ENCODE assay signal across 2 cellular contexts in genomic region chr13:98429977-98430785, GRCh38.
TF ChIP-seq lines count a peak whose summit lies in the region.

No MANE protein-coding gene starts in this region.

TF ChIP-seq in IMR-90, 13 proteins besides CTCF, POLR2A, EP300 and RAD21:
- no peak for TF ChIP-seq RCOR1 (IDR thresholded peaks at IDR 0.05; ENCODE audit: insufficient replicate concordance, low read length)
- TF ChIP-seq FOS (IDR thresholded peaks at IDR 0.05; ENCODE audit: low read depth, low read length): no peak
- no peak for TF ChIP-seq NFE2L2 (IDR thresholded peaks at IDR 0.05; ENCODE audit: low read depth, low read length)
- no peak for TF ChIP-seq CEBPB (IDR thresholded peaks at IDR 0.05; ENCODE audit: low read depth, low read length)
- TF ChIP-seq BHLHE40 (IDR thresholded peaks at IDR 0.05; ENCODE audit: low read depth, low read length): no peak
- TF ChIP-seq MAZ (IDR thresholded peaks at IDR 0.05; ENCODE audit: borderline replicate concordance, low read depth, low read length): no peak
- TF ChIP-seq RFX5 (IDR thresholded peaks at IDR 0.05; ENCODE audit: low read depth, low read length): no peak
- no peak for TF ChIP-seq MXI1 (IDR thresholded peaks at IDR 0.05; ENCODE audit: borderline replicate concordance, low read depth, low read length)
- TF ChIP-seq, protein P1, sequence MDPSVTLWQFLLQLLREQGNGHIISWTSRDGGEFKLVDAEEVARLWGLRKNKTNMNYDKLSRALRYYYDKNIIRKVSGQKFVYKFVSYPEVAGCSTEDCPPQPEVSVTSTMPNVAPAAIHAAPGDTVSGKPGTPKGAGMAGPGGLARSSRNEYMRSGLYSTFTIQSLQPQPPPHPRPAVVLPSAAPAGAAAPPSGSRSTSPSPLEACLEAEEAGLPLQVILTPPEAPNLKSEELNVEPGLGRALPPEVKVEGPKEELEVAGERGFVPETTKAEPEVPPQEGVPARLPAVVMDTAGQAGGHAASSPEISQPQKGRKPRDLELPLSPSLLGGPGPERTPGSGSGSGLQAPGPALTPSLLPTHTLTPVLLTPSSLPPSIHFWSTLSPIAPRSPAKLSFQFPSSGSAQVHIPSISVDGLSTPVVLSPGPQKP (IDR thresholded peaks at IDR 0.05; ENCODE audit: borderline replicate concordance, low read depth, low read length): no peak
- no peak for TF ChIP-seq CHD1 (IDR thresholded peaks at IDR 0.05; ENCODE audit: low read depth, low read length)
- no peak for TF ChIP-seq MAFK (IDR thresholded peaks at IDR 0.05; ENCODE audit: low read depth, low read length)
- TF ChIP-seq SMC3 (IDR thresholded peaks at IDR 0.05; ENCODE audit: low read depth, low read length): no peak
- no peak for TF ChIP-seq USF2 (IDR thresholded peaks at IDR 0.05; ENCODE audit: low read depth, low read length)

TF ChIP-seq in K562, 482 proteins besides CTCF, POLR2A, EP300 and RAD21:
- TF ChIP-seq ZNF764 (CRISPR knock-in tag; IDR thresholded peaks at IDR 0.05; ENCODE audit: low read depth) (no peak), ZNF121 (CRISPR knock-in tag; conservative IDR thresholded peaks at IDR 0.05) (peak; percentile 18; the same call in 1 of the 2 replicates)
